In genomic region chr2:199928626-199929025, GRCh38 we compare ENCODE assay signal across 23 cellular contexts. TPM values are rescaled to one million over a fixed set of nuclear protein-coding genes. Genes with fewer than 3 reads are reported as not detected.
A peak's percentile ranks its signal among the peaks of the same experiment; 100 is the strongest.
DNase-seq lines count a peak whose midpoint lies in the region; ATAC-seq and TF ChIP-seq lines count a peak whose summit lies in the region.
"Had no signal": no experiment of that assay in that cellular context is flagged by ENCODE, and none has a peak within 500 bp of the region (broad histone marks: within the 10 kb centered on the region; RNA-seq: fewer than 3 reads in every experiment).

No MANE protein-coding gene starts in this region.

- peaks cover 3% of the 10 kb centered on the region for H3K36me3 Mint-ChIP-seq in activated naive CD4-positive, alpha-beta T cell treated with anti-CD3 and anti-CD28 coated beads, Interleukin-2, amount 50 U/mL, for 24 hours
- H3K36me3 Mint-ChIP-seq in GM23338 (ENCODE audit: low read depth) (peaks cover 49% of the 10 kb centered on the region; the same call in 2 of the 3 replicates), nephron progenitor cell (ENCODE audit: low read depth) (peaks cover 53% of the 10 kb centered on the region)

- peaks cover 10% of the 10 kb centered on the region; the same call in 1 of the 2 replicates for H4K20me1 ChIP-seq in GM23338 (replicated peaks; ENCODE audit: insufficient read depth)

- H3K79me2 ChIP-seq in GM23338 (replicated peaks; ENCODE audit: insufficient read depth) = peaks cover 37% of the 10 kb centered on the region

- H3K9me2 ChIP-seq in GM23338 (ENCODE audit: insufficient read depth) = no peaks in the 10 kb centered on the region

- H3K27ac ChIP-seq in GM23338 (ENCODE audit: low read depth) (peak overlapping the region; percentile 36), upper lobe of right lung (no peak overlapping the region)
- H3K27ac ChIP-seq: BLaER1 treated with 17β-estradiol and CSF1 and Interleukin-3, amounts not matched to agents 10 nM and 100 nM; left ventricle myocardium inferior; tibial artery had no signal

- H3K9me3 ChIP-seq in upper lobe of right lung = no peaks in the 10 kb centered on the region
- H3K9me3 ChIP-seq: BLaER1 treated with 17β-estradiol and CSF1 and Interleukin-3, amounts not matched to agents 10 nM and 100 nM; left ventricle myocardium inferior; tibial artery had no signal

- intact Hi-C loops in upper lobe of right lung (cut with DNase I) = no loop called here

- peak overlapping the region; percentile 49 for H3K27ac Mint-ChIP-seq in activated naive CD4-positive, alpha-beta T cell treated with anti-CD3 and anti-CD28 coated beads, Interleukin-2, amount 50 U/mL, for 24 hours
- H3K27ac Mint-ChIP-seq in GM23338 (peak overlapping the region; percentile 49; the same call in 1 of the 2 replicates), nephron progenitor cell (peak overlapping the region; percentile 85)
- H3K27ac Mint-ChIP-seq: activated B cell treated with CpG ODN at 0.5 μM for 24 hours; activated naive CD4-positive, alpha-beta T cell treated with anti-CD3 and anti-CD28 coated beads, Interleukin-2, amount 10 ng/mL, durations not matched to agents 7 days and 5 days; dendritic cell treated with granulocyte-macrophage colony-stimulating factor and Interleukin-4, amounts not matched to agents 40 ng/mL and 50 ng/mL, for 4 days had no signal

- H2AFZ ChIP-seq in GM23338 = no peak overlapping the region

- H3K4me3 Mint-ChIP-seq in activated naive CD4-positive, alpha-beta T cell treated with anti-CD3 and anti-CD28 coated beads, Interleukin-2, amount 50 U/mL, for 24 hours = no peak overlapping the region
- H3K4me3 Mint-ChIP-seq in GM23338 (no peak overlapping the region; the same call in 2 of the 3 replicates), nephron progenitor cell (no peak overlapping the region)
- H3K4me3 Mint-ChIP-seq: activated B cell treated with CpG ODN at 0.5 μM for 24 hours; activated naive CD4-positive, alpha-beta T cell treated with anti-CD3 and anti-CD28 coated beads, Interleukin-2, amount 10 ng/mL, durations not matched to agents 7 days and 5 days; dendritic cell treated with granulocyte-macrophage colony-stimulating factor and Interleukin-4, amounts not matched to agents 40 ng/mL and 50 ng/mL, for 4 days; HFFc6 had no signal

- TF ChIP-seq CTCF in GM23338 (conservative IDR thresholded peaks at IDR 0.05; ENCODE audit: low read depth in 2 of 2) (no peak), choroid plexus epithelial cell (conservative IDR thresholded peaks at IDR 0.05; ENCODE audit: low read depth, low read length) (no peak), nephron progenitor cell (IDR thresholded peaks at IDR 0.05) (no peak), upper lobe of right lung (IDR thresholded peaks at IDR 0.05) (no peak)

- no peaks in the 10 kb centered on the region for H3K27me3 Mint-ChIP-seq in activated naive CD4-positive, alpha-beta T cell treated with anti-CD3 and anti-CD28 coated beads, Interleukin-2, amount 50 U/mL, for 24 hours
- peaks cover 5% of the 10 kb centered on the region for H3K27me3 Mint-ChIP-seq in GM23338 (ENCODE audit: insufficient read depth, low read depth, poor library complexity)
- H3K27me3 Mint-ChIP-seq in nephron progenitor cell (ENCODE audit: low read depth, poor library complexity) = no peaks in the 10 kb centered on the region
- H3K27me3 Mint-ChIP-seq: activated B cell treated with CpG ODN at 0.5 μM for 24 hours; activated naive CD4-positive, alpha-beta T cell treated with anti-CD3 and anti-CD28 coated beads, Interleukin-2, amount 10 ng/mL, durations not matched to agents 7 days and 5 days; dendritic cell treated with granulocyte-macrophage colony-stimulating factor and Interleukin-4, amounts not matched to agents 40 ng/mL and 50 ng/mL, for 4 days had no signal

- H3K4me3 ChIP-seq in GM23338 (no peak overlapping the region), choroid plexus epithelial cell (ENCODE audit: low read depth, low read length) (no peak overlapping the region), upper lobe of right lung (no peak overlapping the region)
- H3K4me3 ChIP-seq: BLaER1 treated with 17β-estradiol and CSF1 and Interleukin-3, amounts not matched to agents 10 nM and 100 nM; left ventricle myocardium inferior; tibial artery had no signal

- H3K36me3 ChIP-seq in GM23338 (ENCODE audit: insufficient read depth) (no peaks in the 10 kb centered on the region; the same call in 1 of the 2 replicates), upper lobe of right lung (peaks cover 30% of the 10 kb centered on the region)

- no peaks in the 10 kb centered on the region for H3K9me3 Mint-ChIP-seq in activated naive CD4-positive, alpha-beta T cell treated with anti-CD3 and anti-CD28 coated beads, Interleukin-2, amount 50 U/mL, for 24 hours
- H3K9me3 Mint-ChIP-seq in GM23338 (no peaks in the 10 kb centered on the region), nephron progenitor cell (no peaks in the 10 kb centered on the region)
- H3K9me3 Mint-ChIP-seq: activated B cell treated with CpG ODN at 0.5 μM for 24 hours; activated naive CD4-positive, alpha-beta T cell treated with anti-CD3 and anti-CD28 coated beads, Interleukin-2, amount 10 ng/mL, durations not matched to agents 7 days and 5 days; dendritic cell treated with granulocyte-macrophage colony-stimulating factor and Interleukin-4, amounts not matched to agents 40 ng/mL and 50 ng/mL, for 4 days; HFFc6 had no signal

- peaks cover 18% of the 10 kb centered on the region for H3K4me1 Mint-ChIP-seq in activated naive CD4-positive, alpha-beta T cell treated with anti-CD3 and anti-CD28 coated beads, Interleukin-2, amount 50 U/mL, for 24 hours
- H3K4me1 Mint-ChIP-seq in GM23338 (peaks cover 31% of the 10 kb centered on the region), nephron progenitor cell (no peaks in the 10 kb centered on the region)
- H3K4me1 Mint-ChIP-seq: activated B cell treated with CpG ODN at 0.5 μM for 24 hours had no signal

- no peak for DNase-seq in activated naive CD4-positive, alpha-beta T cell treated with anti-CD3 and anti-CD28 coated beads, Interleukin-2, amount 50 U/mL, for 16 hours
- no peak for DNase-seq in GM23338 (ENCODE audit: low spot score)
- DNase-seq in choroid plexus epithelial cell (ENCODE audit: low read depth) = peak; percentile 18
- no peak for DNase-seq in nephron progenitor cell
- DNase-seq in upper lobe of right lung = no peak
- DNase-seq in effector CD4-positive, alpha-beta T cell = no peak
- DNase-seq: activated B cell treated with CpG ODN at 0.5 μM for 24 hours; activated naive CD4-positive, alpha-beta T cell treated with anti-CD3 and anti-CD28 coated beads, Interleukin-2, amount 10 ng/mL, durations not matched to agents 7 days and 5 days; aorta; HFFc6; hypothalamus; islet precursor cell; left ventricle myocardium inferior; NCI-H146; NCI-H2107; NCI-H774; small intestine; stimulated activated CD8-positive, alpha-beta memory T cell treated with anti-CD3 and anti-CD28 coated beads, Interleukin-4, amount 100 ng/mL, for 48 hours; SW 1271; tibial artery had no signal

- H3K4me1 ChIP-seq in GM23338 (ENCODE audit: insufficient read depth) (peaks cover 31% of the 10 kb centered on the region), upper lobe of right lung (no peaks in the 10 kb centered on the region)
- H3K4me1 ChIP-seq: left ventricle myocardium inferior, tibial artery had no signal

- no peaks in the 10 kb centered on the region for H3F3A ChIP-seq in GM23338 (replicated peaks; ENCODE audit: low read depth)

- H3K27me3 ChIP-seq in GM23338 (ENCODE audit: insufficient read depth) (no peaks in the 10 kb centered on the region), upper lobe of right lung (no peaks in the 10 kb centered on the region)
- H3K27me3 ChIP-seq: BLaER1 treated with 17β-estradiol and CSF1 and Interleukin-3, amounts not matched to agents 10 nM and 100 nM; tibial artery had no signal

- ATAC-seq in GM23338 (peak; percentile 45), upper lobe of right lung (no peak)

- peak overlapping the region; percentile 18; the same call in 1 of the 2 replicates for H3K4me2 ChIP-seq in GM23338
- H3K4me2 ChIP-seq: BLaER1 treated with 17β-estradiol and CSF1 and Interleukin-3, amounts not matched to agents 10 nM and 100 nM had no signal

TF ChIP-seq in GM23338, 12 proteins besides CTCF, POLR2A, EP300 and RAD21 (continues in another document):
- TF ChIP-seq, protein P1, sequence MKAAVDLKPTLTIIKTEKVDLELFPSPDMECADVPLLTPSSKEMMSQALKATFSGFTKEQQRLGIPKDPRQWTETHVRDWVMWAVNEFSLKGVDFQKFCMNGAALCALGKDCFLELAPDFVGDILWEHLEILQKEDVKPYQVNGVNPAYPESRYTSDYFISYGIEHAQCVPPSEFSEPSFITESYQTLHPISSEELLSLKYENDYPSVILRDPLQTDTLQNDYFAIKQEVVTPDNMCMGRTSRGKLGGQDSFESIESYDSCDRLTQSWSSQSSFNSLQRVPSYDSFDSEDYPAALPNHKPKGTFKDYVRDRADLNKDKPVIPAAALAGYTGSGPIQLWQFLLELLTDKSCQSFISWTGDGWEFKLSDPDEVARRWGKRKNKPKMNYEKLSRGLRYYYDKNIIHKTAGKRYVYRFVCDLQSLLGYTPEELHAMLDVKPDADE (IDR thresholded peaks at IDR 0.05) = no peak
- TF ChIP-seq NANOG (IDR thresholded peaks at IDR 0.05; ENCODE audit: borderline replicate concordance) = no peak

RNA-seq across cellular contexts. Expression of gene C2orf69, which starts 17.5 kb away (rescaled TPM):
- total RNA-seq in GM23338 (2014; rRNA removed; shearing (Covaris generic)) = 36.6 and 39.2 TPM in 2 replicates
- polyA plus RNA-seq in GM23338 (2016; fragmentation: Nextera tagmentation; extraction: Ambion mirVana) = 31.2 and 33.4 TPM in 2 replicates
- 11.3 TPM for total RNA-seq in upper lobe of right lung

RNA-seq across cellular contexts. Expression of gene TYW5, which starts 26.7 kb away (rescaled TPM):
- total RNA-seq in GM23338 (2014; rRNA removed; shearing (Covaris generic)) = 18.4 and 19.6 TPM in 2 replicates
- polyA plus RNA-seq in GM23338 (2016; fragmentation: Nextera tagmentation; extraction: Ambion mirVana) = 10.6 and 12.4 TPM in 2 replicates
- 7.5 TPM for total RNA-seq in upper lobe of right lung

RNA-seq across cellular contexts. Expression of gene MAIP1, which starts 26.8 kb away (rescaled TPM):
- 36.0 and 59.0 TPM in 2 replicates for total RNA-seq in GM23338 (2014; rRNA removed; shearing (Covaris generic))
- 34.0 and 41.9 TPM in 2 replicates for polyA plus RNA-seq in GM23338 (2016; fragmentation: Nextera tagmentation; extraction: Ambion mirVana)
- total RNA-seq in upper lobe of right lung = 13.1 TPM
